Comparison of ENCODE assay signal across 25 cellular contexts in genomic region chr7:73730485-73730884, GRCh38. TPM values are rescaled to one million over a fixed set of nuclear protein-coding genes. Genes with fewer than 3 reads are reported as not detected.
"Had no signal": no experiment of that assay in that cellular context is flagged by ENCODE, and none has a peak within 500 bp of the region (broad histone marks: within the 10 kb centered on the region; RNA-seq: fewer than 3 reads in every experiment).

No MANE protein-coding gene starts in this region.

- H3K4me3 Mint-ChIP-seq: naive thymus-derived CD8-positive, alpha-beta T cell; stimulated activated memory B cell treated with anti-CD40 and anti-IgM and Interleukin-4, amounts not matched to agents 10 μg/mL and 1 μg/mL and 100 μg/mL, for 72 hours; stimulated activated naive CD8-positive, alpha-beta T cell treated with anti-CD3 and anti-CD28 coated beads, Interleukin-15, amount 100 ng/mL, for 72 hours had no signal

- DNase-seq: effector CD4-positive, alpha-beta T cell; hypothalamus; kidney glomerular epithelial cell; mucosa of descending colon; naive thymus-derived CD8-positive, alpha-beta T cell; spleen; stimulated activated CD4-positive, alpha-beta T cell treated with anti-CD3 and anti-CD28 coated beads, Interleukin-15, amount 100 ng/mL, for 24 hours; stimulated activated CD4-positive, alpha-beta T cell treated with anti-CD3 and anti-CD28 coated beads, Interleukin-1b, Interleukin-23, amount 100 ng/mL, for 48 hours; stimulated activated CD4-positive, alpha-beta T cell treated with anti-CD3 and anti-CD28 coated beads, Interleukin-4, amount 100 ng/mL, for 24 hours; stimulated activated naive CD8-positive, alpha-beta T cell treated with anti-CD3 and anti-CD28 coated beads, Interleukin-15, amount 100 ng/mL, for 72 hours; testis had no signal

- FAIRE-seq: frontal cortex, islet of Langerhans had no signal

- H3K9me3 ChIP-seq: heart left ventricle, mucosa of descending colon, neutrophil, spleen, testis, tibial nerve had no signal

- H3K4me1 ChIP-seq: testis had no signal

- ATAC-seq: esophagus mucosa; heart left ventricle; mucosa of descending colon; naive thymus-derived CD8-positive, alpha-beta T cell; sciatic nerve; stimulated activated memory B cell treated with anti-CD40 and anti-IgM and Interleukin-4, amounts not matched to agents 10 μg/mL and 1 μg/mL and 100 μg/mL, for 72 hours; stimulated activated naive CD8-positive, alpha-beta T cell treated with anti-CD3 and anti-CD28 coated beads, Interleukin-15, amount 100 ng/mL, for 72 hours had no signal

- H3K36me3 Mint-ChIP-seq: naive thymus-derived CD8-positive, alpha-beta T cell; stimulated activated memory B cell treated with anti-CD40 and anti-IgM and Interleukin-4, amounts not matched to agents 10 μg/mL and 1 μg/mL and 100 μg/mL, for 72 hours had no signal

- H3K4me3 ChIP-seq: coronary artery, heart left ventricle, mucosa of descending colon, spleen, testis, tibial nerve had no signal

- H3K9me3 Mint-ChIP-seq: naive thymus-derived CD8-positive, alpha-beta T cell; stimulated activated memory B cell treated with anti-CD40 and anti-IgM and Interleukin-4, amounts not matched to agents 10 μg/mL and 1 μg/mL and 100 μg/mL, for 72 hours; stimulated activated naive CD8-positive, alpha-beta T cell treated with anti-CD3 and anti-CD28 coated beads, Interleukin-15, amount 100 ng/mL, for 72 hours had no signal

- H3K27me3 ChIP-seq: testis, tibial nerve had no signal

- H3K27ac Mint-ChIP-seq: naive thymus-derived CD8-positive, alpha-beta T cell; stimulated activated memory B cell treated with anti-CD40 and anti-IgM and Interleukin-4, amounts not matched to agents 10 μg/mL and 1 μg/mL and 100 μg/mL, for 72 hours had no signal

- H3K27ac ChIP-seq: coronary artery, heart left ventricle, neutrophil, spleen, testis, tibial nerve had no signal

RNA-seq across cellular contexts. Expression of gene CLDN3, which starts 39.6 kb away (rescaled TPM):
- total RNA-seq: fibroblast of lung; frontal cortex; glomerular endothelial cell; heart left ventricle; mesenteric fat pad; naive thymus-derived CD8-positive, alpha-beta T cell; osteoblast; sciatic nerve; spleen; subcutaneous adipose tissue; tibial nerve had no signal
- polyA plus RNA-seq: fibroblast of lung; naive thymus-derived CD8-positive, alpha-beta T cell had no signal
